In the genomic region with DNA sequence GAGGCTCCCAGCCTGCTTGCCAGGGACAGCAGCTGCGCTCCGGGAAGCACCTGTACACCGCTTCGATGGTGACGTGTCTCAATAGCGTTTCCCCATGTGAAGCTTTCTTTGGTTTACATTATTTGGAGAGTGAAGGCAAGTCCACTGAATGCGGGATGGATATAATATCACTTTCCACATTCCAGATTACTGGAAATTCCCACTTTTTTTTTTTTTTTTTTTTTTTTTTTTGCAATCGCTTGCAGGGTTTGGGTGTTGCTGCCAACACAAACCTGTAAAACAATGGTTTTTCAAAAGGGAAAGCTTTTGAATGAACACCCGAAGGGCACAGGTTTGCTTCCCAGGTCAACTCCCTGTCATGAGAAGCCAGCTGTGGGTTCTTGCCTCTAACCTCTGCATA, we compare ENCODE assay signal across 21 cellular contexts.
"Had no signal": no experiment of that assay in that cellular context is flagged by ENCODE, and none has a peak within 500 bp of the region (broad histone marks: within the 10 kb centered on the region; RNA-seq: fewer than 3 reads in every experiment).

No MANE protein-coding gene starts in this region.

- H3K27me3 Mint-ChIP-seq: activated naive CD8-positive, alpha-beta T cell treated with anti-CD3 and anti-CD28 coated beads for 36 hours; activated T-helper 17 cell treated with anti-CD3 and anti-CD28 coated beads, Interleukin-2, amount 50 U/mL, for 72 hours; stimulated activated naive B cell treated with anti-CD40 and anti-IgM and Interleukin-4, amounts not matched to agents 10 μg/mL and 1 μg/mL and 100 μg/mL, for 72 hours had no signal

- DNase-seq: activated CD8-positive, alpha-beta memory T cell treated with anti-CD3 and anti-CD28 coated beads for 24 hours; activated CD8-positive, alpha-beta memory T cell treated with anti-CD3 and anti-CD28 coated beads, Interleukin-2, amount 50 U/mL, for 4 hours; activated naive CD8-positive, alpha-beta T cell treated with anti-CD3 and anti-CD28 coated beads for 36 hours; activated T-cell treated with anti-CD3 and anti-CD28 coated beads, Interleukin-2, amount 50 U/mL, for 24 hours; central memory CD4-positive, alpha-beta T cell; dermis blood vessel endothelial cell; esophagus squamous epithelium; gastrocnemius medialis; hypothalamus; left ventricle myocardium superior; mammary epithelial cell; naive thymus-derived CD8-positive, alpha-beta T cell; stimulated activated CD4-positive, alpha-beta T cell treated with anti-CD3 and anti-CD28 coated beads, Interleukin-2, amount 100 ng/mL, for 48 hours; stimulated activated CD8-positive, alpha-beta memory T cell treated with anti-CD3 and anti-CD28 coated beads, Interleukin-4, amount 100 ng/mL, for 48 hours; stimulated activated naive B cell treated with anti-CD40 and anti-IgM and Interleukin-4, amounts not matched to agents 10 μg/mL and 1 μg/mL and 100 μg/mL, for 72 hours; transverse colon; uterus had no signal

- H3K4me3 Mint-ChIP-seq: activated naive CD8-positive, alpha-beta T cell treated with anti-CD3 and anti-CD28 coated beads for 36 hours; activated T-cell treated with anti-CD3 and anti-CD28 coated beads, Interleukin-2, amount 50 U/mL, for 24 hours; activated T-helper 17 cell treated with anti-CD3 and anti-CD28 coated beads, Interleukin-2, amount 50 U/mL, for 72 hours; mesothelial cell of epicardium; naive thymus-derived CD8-positive, alpha-beta T cell; neural progenitor cell; stimulated activated naive B cell treated with anti-CD40 and anti-IgM and Interleukin-4, amounts not matched to agents 10 μg/mL and 1 μg/mL and 100 μg/mL, for 72 hours; WTC11 had no signal

- H3K27ac Mint-ChIP-seq: activated naive CD8-positive, alpha-beta T cell treated with anti-CD3 and anti-CD28 coated beads for 36 hours; activated T-cell treated with anti-CD3 and anti-CD28 coated beads, Interleukin-2, amount 50 U/mL, for 24 hours; activated T-helper 17 cell treated with anti-CD3 and anti-CD28 coated beads, Interleukin-2, amount 50 U/mL, for 72 hours; mesothelial cell of epicardium; naive thymus-derived CD8-positive, alpha-beta T cell; neural progenitor cell; stimulated activated naive B cell treated with anti-CD40 and anti-IgM and Interleukin-4, amounts not matched to agents 10 μg/mL and 1 μg/mL and 100 μg/mL, for 72 hours; WTC11 had no signal

- H3K4me1 Mint-ChIP-seq: activated naive CD8-positive, alpha-beta T cell treated with anti-CD3 and anti-CD28 coated beads for 36 hours; activated T-helper 17 cell treated with anti-CD3 and anti-CD28 coated beads, Interleukin-2, amount 50 U/mL, for 72 hours; mesothelial cell of epicardium; naive thymus-derived CD8-positive, alpha-beta T cell; neural progenitor cell; stimulated activated naive B cell treated with anti-CD40 and anti-IgM and Interleukin-4, amounts not matched to agents 10 μg/mL and 1 μg/mL and 100 μg/mL, for 72 hours; WTC11 had no signal
